In genomic region chr1:21783679-21784603, GRCh38 we compare ENCODE assay signal across 8 cellular contexts. TPM values are rescaled to one million over a fixed set of nuclear protein-coding genes. Genes with fewer than 3 reads are reported as not detected.
DNase-seq lines count a peak whose midpoint lies in the region; ATAC-seq and TF ChIP-seq lines count a peak whose summit lies in the region.

No MANE protein-coding gene starts in this region.

- TF ChIP-seq CTCF in C4-2B (conservative IDR thresholded peaks at IDR 0.05), result no peak

- peak; percentile 94 for DNase-seq in SIG-M5 treated with dmso at 0.1 percent for 504 hours (lab: John Stamatoyannopoulos, UW; ENCODE audit: unreplicated experiment)
- no peak for DNase-seq in natural killer cell treated with Interleukin-12 subunit alpha and Interleukin-12 subunit beta and Interleukin-15 and Interleukin-18, amount 100 ng/mL, for 72 hours (ENCODE audit: low spot score)

- peak overlapping the region; percentile 100 for H3K4me3 Mint-ChIP-seq in natural killer cell treated with Interleukin-12 subunit alpha and Interleukin-12 subunit beta and Interleukin-15 and Interleukin-18, amount 100 ng/mL, for 72 hours

- H3K27me3 ChIP-seq in endocrine pancreas (ENCODE audit: control insufficient read depth, insufficient read depth, low read length), result no peaks in the 10 kb centered on the region

- H3K4me3 ChIP-seq in endocrine pancreas (ENCODE audit: control insufficient read depth, insufficient read depth, low read length), result peak overlapping the region; percentile 49

- H3K9ac ChIP-seq in endocrine pancreas (ENCODE audit: control insufficient read depth, insufficient read depth, low read length), result no peak overlapping the region

- peaks cover 26 to 31% of the 10 kb centered on the region in 2 donors for H3K4me1 Mint-ChIP-seq in natural killer cell treated with Interleukin-12 subunit alpha and Interleukin-12 subunit beta and Interleukin-15 and Interleukin-18, amount 100 ng/mL, for 72 hours (ENCODE audit: low read depth in 2 of 2)

- no peaks in the 10 kb centered on the region for H3K36me3 ChIP-seq in endocrine pancreas (ENCODE audit: control insufficient read depth, insufficient read depth, low read length)

- H3K9me3 Mint-ChIP-seq in natural killer cell treated with Interleukin-12 subunit alpha and Interleukin-12 subunit beta and Interleukin-15 and Interleukin-18, amount 100 ng/mL, for 72 hours, result no peaks in the 10 kb centered on the region

- H3K36me3 Mint-ChIP-seq in natural killer cell treated with Interleukin-12 subunit alpha and Interleukin-12 subunit beta and Interleukin-15 and Interleukin-18, amount 100 ng/mL, for 72 hours, result peaks cover 18% of the 10 kb centered on the region

- peaks cover 0 to 2% of the 10 kb centered on the region in 2 donors for H3K27me3 Mint-ChIP-seq in natural killer cell treated with Interleukin-12 subunit alpha and Interleukin-12 subunit beta and Interleukin-15 and Interleukin-18, amount 100 ng/mL, for 72 hours

- H3K4me1 ChIP-seq in endocrine pancreas (ENCODE audit: control insufficient read depth, insufficient read depth, low read length), result peaks cover 5% of the 10 kb centered on the region

- peak; percentile 58 for ATAC-seq in GM19467 (IDR thresholded peaks at IDR 0.05; ENCODE audit: unreplicated experiment)
- no peak for ATAC-seq in natural killer cell treated with Interleukin-12 subunit alpha and Interleukin-12 subunit beta and Interleukin-15 and Interleukin-18, amount 100 ng/mL, for 72 hours
- ATAC-seq in HG03521 (IDR thresholded peaks at IDR 0.05; ENCODE audit: unreplicated experiment), result no peak
- no peak for ATAC-seq in GM19455 (IDR thresholded peaks at IDR 0.05; ENCODE audit: unreplicated experiment)
- ATAC-seq in GM19328 (IDR thresholded peaks at IDR 0.05; ENCODE audit: unreplicated experiment), result no peak

- no peaks in the 10 kb centered on the region for H3K9me3 ChIP-seq in endocrine pancreas (ENCODE audit: control insufficient read depth, low read length)

- peak overlapping the region; percentile 99 to 100 for H3K27ac Mint-ChIP-seq in natural killer cell treated with Interleukin-12 subunit alpha and Interleukin-12 subunit beta and Interleukin-15 and Interleukin-18, amount 100 ng/mL, for 72 hours

- H3K27ac ChIP-seq in C4-2B, result peak overlapping the region; percentile 88

RNA-seq across cellular contexts. Expression of gene USP48, which starts 1.0 kb away (rescaled TPM):
- total RNA-seq in natural killer cell treated with Interleukin-12 subunit alpha and Interleukin-12 subunit beta and Interleukin-15 and Interleukin-18, amount 100 ng/mL, for 72 hours, result 100 to 1,000 TPM in 1 of 2 donors, 10 to 100 TPM in 1; 72.8 to 130 TPM

RNA-seq across cellular contexts. Expression of gene LDLRAD2, which starts 28.1 kb away (rescaled TPM):
- not detected for total RNA-seq in natural killer cell treated with Interleukin-12 subunit alpha and Interleukin-12 subunit beta and Interleukin-15 and Interleukin-18, amount 100 ng/mL, for 72 hours
